ENCODE assay signal across 24 cellular contexts in the genomic region with DNA sequence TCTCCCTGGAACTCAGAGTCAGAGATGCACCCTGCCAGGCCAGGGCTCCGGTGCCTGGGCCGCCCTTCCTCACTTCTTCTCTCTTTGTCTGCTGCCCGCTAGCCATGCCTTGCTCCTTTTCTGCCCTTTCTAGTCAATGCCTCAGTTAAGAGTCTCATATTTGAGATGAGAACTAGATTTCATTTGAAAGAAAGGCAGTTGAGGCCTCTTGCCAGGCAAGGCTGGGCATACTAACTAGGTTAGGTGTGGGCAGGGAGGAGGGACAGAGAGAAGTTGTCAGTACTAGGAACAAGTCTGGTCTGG.
DNase-seq lines count a peak whose midpoint lies in the region; ATAC-seq and TF ChIP-seq lines count a peak whose summit lies in the region.
"Had no signal": no experiment of that assay in that cellular context is flagged by ENCODE, and none has a peak within 500 bp of the region (broad histone marks: within the 10 kb centered on the region; RNA-seq: fewer than 3 reads in every experiment).

No MANE protein-coding gene starts in this region.

- H3K36me3 ChIP-seq in SK-N-SH (replicated peaks in 1 of 2; ENCODE audit: control insufficient read depth in 1 of 2, insufficient read depth in 2 of 2, low read length in 1 of 2) (no peaks in the 10 kb centered on the region), hepatocyte (replicated peaks; ENCODE audit: insufficient read depth, low read depth) (no peaks in the 10 kb centered on the region), psoas muscle (ENCODE audit: insufficient read depth in 1 of 2, low read depth in 1 of 2) (no peaks in the 10 kb centered on the region), transverse colon (no peaks in the 10 kb centered on the region), suprapubic skin (no peaks in the 10 kb centered on the region)
- H3K36me3 ChIP-seq in naive thymus-derived CD4-positive, alpha-beta T cell (ENCODE audit: control insufficient read depth in 2 of 3, insufficient read depth in 3 of 3, low read length in 3 of 3): no peaks in the 10 kb centered on the region
- H3K36me3 ChIP-seq: heart right ventricle, spleen had no signal

- peaks cover 10 to 30% of the 10 kb centered on the region in 2 experiments for H3K4me1 ChIP-seq in SK-N-SH (ENCODE audit: control insufficient read depth in 1 of 2, insufficient read depth in 2 of 2, low read depth in 1 of 2, low read length in 1 of 2)
- peaks cover 32% of the 10 kb centered on the region for H3K4me1 ChIP-seq in hepatocyte (ENCODE audit: insufficient read depth)
- peaks cover 41% of the 10 kb centered on the region for H3K4me1 ChIP-seq in psoas muscle
- H3K4me1 ChIP-seq in transverse colon: peaks cover 4 to 32% (median 19%) of the 10 kb centered on the region in 4 donors
- peaks cover 23% of the 10 kb centered on the region for H3K4me1 ChIP-seq in suprapubic skin
- peaks cover 12 to 14% of the 10 kb centered on the region in 2 donors for H3K4me1 ChIP-seq in naive thymus-derived CD4-positive, alpha-beta T cell (ENCODE audit: control insufficient read depth in 2 of 2, insufficient read depth in 2 of 2, low read length in 2 of 2)
- H3K4me1 ChIP-seq: testis had no signal

- no peaks in the 10 kb centered on the region for H4K20me1 ChIP-seq in SK-N-SH (ENCODE audit: insufficient read depth)
- no peaks in the 10 kb centered on the region for H4K20me1 ChIP-seq in hepatocyte (ENCODE audit: insufficient read depth, poor library complexity, severe bottlenecking)

- H3K9me3 ChIP-seq in SK-N-SH: no peaks in the 10 kb centered on the region
- H3K9me3 ChIP-seq in hepatocyte (ENCODE audit: low read depth): no peaks in the 10 kb centered on the region
- H3K9me3 ChIP-seq in psoas muscle: no peaks in the 10 kb centered on the region
- no peaks in the 10 kb centered on the region for H3K9me3 ChIP-seq in transverse colon
- no peaks in the 10 kb centered on the region for H3K9me3 ChIP-seq in suprapubic skin
- H3K9me3 ChIP-seq in naive thymus-derived CD4-positive, alpha-beta T cell (ENCODE audit: control insufficient read depth in 2 of 3, low read length in 3 of 3): no peaks in the 10 kb centered on the region
- H3K9me3 ChIP-seq: heart right ventricle, spleen, testis had no signal

- no peaks in the 10 kb centered on the region for H3K27me3 Mint-ChIP-seq in naive thymus-derived CD4-positive, alpha-beta T cell
- H3K27me3 Mint-ChIP-seq: activated T-cell treated with anti-CD3 and anti-CD28 coated beads, Interleukin-2, amount 50 U/mL, for 24 hours; CD4-positive, alpha-beta T cell; naive thymus-derived CD8-positive, alpha-beta T cell had no signal

- H3K79me2 ChIP-seq in SK-N-SH (ENCODE audit: insufficient read depth): no peaks in the 10 kb centered on the region
- H3K79me2 ChIP-seq in hepatocyte: no peaks in the 10 kb centered on the region

- TF ChIP-seq CTCF in SK-N-SH (IDR thresholded peaks at IDR 0.05) (no peak), hepatocyte (IDR thresholded peaks at IDR 0.05; ENCODE audit: poor library complexity) (no peak), psoas muscle (IDR thresholded peaks at IDR 0.05) (no peak), transverse colon (IDR thresholded peaks at IDR 0.05) (no peak), suprapubic skin (IDR thresholded peaks at IDR 0.05) (no peak)

- H3K4me2 ChIP-seq in SK-N-SH (no peak overlapping the region), hepatocyte (no peak overlapping the region)

- peaks cover 0 to 5% (median 0%) of the 10 kb centered on the region in 5 donors for H3K36me3 Mint-ChIP-seq in naive thymus-derived CD4-positive, alpha-beta T cell
- H3K36me3 Mint-ChIP-seq: naive thymus-derived CD8-positive, alpha-beta T cell had no signal

- no peak for ATAC-seq in SK-N-SH treated with all-trans-retinoic acid at 6 μM for 48 hours
- ATAC-seq in psoas muscle: no peak
- ATAC-seq in naive thymus-derived CD4-positive, alpha-beta T cell: no peak
- ATAC-seq: naive thymus-derived CD8-positive, alpha-beta T cell had no signal

- DNase-seq in SK-N-SH (no peak), hepatocyte (ENCODE audit: low spot score) (no peak), psoas muscle (no peak), transverse colon (no peak), suprapubic skin (ENCODE audit: low spot score in 2 of 2) (no peak), NCI-H748 treated with DMSO at 0.1 percent for 48 hours (lab: John Stamatoyannopoulos, UW) (no peak)
- no peak for DNase-seq in naive thymus-derived CD4-positive, alpha-beta T cell
- DNase-seq: activated CD4-positive, alpha-beta T cell treated with anti-CD3 and anti-CD28 coated beads for 48 hours; activated T-cell treated with anti-CD3 and anti-CD28 coated beads, Interleukin-2, amount 50 U/mL, for 24 hours; CD4-positive, alpha-beta T cell; heart right ventricle; Karpas-422; mesendoderm; naive thymus-derived CD8-positive, alpha-beta T cell; NCI-H146; occipital lobe; spleen; T-helper 2 cell; testis had no signal

- no peaks in the 10 kb centered on the region for H3K9me3 Mint-ChIP-seq in naive thymus-derived CD4-positive, alpha-beta T cell
- H3K9me3 Mint-ChIP-seq: activated T-cell treated with anti-CD3 and anti-CD28 coated beads, Interleukin-2, amount 50 U/mL, for 24 hours; brain; CD4-positive, alpha-beta T cell; naive thymus-derived CD8-positive, alpha-beta T cell had no signal

- peak overlapping the region; percentile 23 for H3K9ac ChIP-seq in SK-N-SH

- no peak overlapping the region for H3K4me3 Mint-ChIP-seq in naive thymus-derived CD4-positive, alpha-beta T cell
- H3K4me3 Mint-ChIP-seq: activated T-cell treated with anti-CD3 and anti-CD28 coated beads, Interleukin-2, amount 50 U/mL, for 24 hours; brain; CD4-positive, alpha-beta T cell; naive thymus-derived CD8-positive, alpha-beta T cell had no signal

- TF ChIP-seq RAD21 in SK-N-SH (IDR thresholded peaks at IDR 0.05; ENCODE audit: low read length): no peak

- POLR2A ChIA-PET in SK-N-SH (lab: Yijun Ruan, JAX): no interaction called here
- POLR2A ChIA-PET in naive thymus-derived CD4-positive, alpha-beta T cell (lab: Charles Lee): no interaction called here

- CTCF ChIA-PET in SK-N-SH (lab: Yijun Ruan, JAX): interaction anchor here (0.5 kb wide), 1 partner anchor 1383 kb away, joined by 4 read pairs; no protein-coding TSS in a partner anchor
- CTCF ChIA-PET in naive thymus-derived CD4-positive, alpha-beta T cell (lab: Charles Lee): no interaction called here

- TF ChIP-seq POLR2A in transverse colon (IDR thresholded peaks at IDR 0.05): no peak
- no peak for TF ChIP-seq POLR2A in suprapubic skin (IDR thresholded peaks at IDR 0.05)

- peaks cover 0 to 28% (median 27%) of the 10 kb centered on the region in 7 donors for H3K4me1 Mint-ChIP-seq in naive thymus-derived CD4-positive, alpha-beta T cell

- in situ Hi-C loops in transverse colon (cut with MboI; ENCODE audit: low pct_ligation_motif_present in 1 of 4, low pct_unique_long_range_greater_than_20kb in 1 of 4, low sequenced_read_pairs in 3 of 4): no loop called here

- H3K9me2 ChIP-seq in SK-N-SH: no peaks in the 10 kb centered on the region
- H3K9me2 ChIP-seq in hepatocyte (replicated peaks; ENCODE audit: insufficient read depth): no peaks in the 10 kb centered on the region

- WGBS in SK-N-SH (ENCODE audit: low lambda C conversion rate): 94% methylated on average over 3 of the region's 3 CpGs
- 64% methylated on average over 3 of the region's 3 CpGs for WGBS in hepatocyte (ENCODE audit: low lambda C conversion rate, missing lambda C conversion rate)
- 46 to 76% (median 58%) methylated on average over 3 of the region's 3 CpGs for WGBS in psoas muscle, 3 donors
- WGBS in transverse colon (ENCODE audit: low coverage in 1 of 2), 2 donors: 60 to 62% methylated on average over 3 of the region's 3 CpGs
- 66% methylated on average over 3 of the region's 3 CpGs for whole genome bisulfite sequencing in suprapubic skin

- no peak overlapping the region for H3K27ac Mint-ChIP-seq in naive thymus-derived CD4-positive, alpha-beta T cell
- H3K27ac Mint-ChIP-seq: activated T-cell treated with anti-CD3 and anti-CD28 coated beads, Interleukin-2, amount 50 U/mL, for 24 hours; brain; CD4-positive, alpha-beta T cell; naive thymus-derived CD8-positive, alpha-beta T cell had no signal

- TF ChIP-seq EP300 in SK-N-SH (IDR thresholded peaks at IDR 0.05; ENCODE audit: borderline replicate concordance in 1 of 2, low read depth in 1 of 2, low read length in 1 of 2) (no peak), transverse colon (IDR thresholded peaks at IDR 0.05; ENCODE audit: low read depth) (no peak), suprapubic skin (IDR thresholded peaks at IDR 0.05) (no peak)

- H2AFZ ChIP-seq in SK-N-SH (ENCODE audit: low read depth) (no peak overlapping the region), hepatocyte (no peak overlapping the region)

- H3K4me3 ChIP-seq in SK-N-SH (ENCODE audit: low read depth in 2 of 2, low read length in 1 of 2) (no peak overlapping the region), hepatocyte (no peak overlapping the region), psoas muscle (no peak overlapping the region), transverse colon (no peak overlapping the region), suprapubic skin (no peak overlapping the region)
- H3K4me3 ChIP-seq in naive thymus-derived CD4-positive, alpha-beta T cell (ENCODE audit: low read length): no peak overlapping the region
- H3K4me3 ChIP-seq: testis had no signal

- peaks cover 10% of the 10 kb centered on the region for H3F3A ChIP-seq in SK-N-SH (replicated peaks; ENCODE audit: insufficient read depth)

- H3K27me3 ChIP-seq in SK-N-SH (ENCODE audit: insufficient read depth) (no peaks in the 10 kb centered on the region), hepatocyte (no peaks in the 10 kb centered on the region), psoas muscle (ENCODE audit: insufficient read depth in 3 of 3, low read length in 2 of 3) (no peaks in the 10 kb centered on the region), transverse colon (no peaks in the 10 kb centered on the region), suprapubic skin (no peaks in the 10 kb centered on the region)
- no peaks in the 10 kb centered on the region for H3K27me3 ChIP-seq in naive thymus-derived CD4-positive, alpha-beta T cell (ENCODE audit: control insufficient read depth in 2 of 2, insufficient read depth in 2 of 2, low read length in 2 of 2)
- H3K27me3 ChIP-seq: heart right ventricle, spleen, testis had no signal

- intact Hi-C loops in psoas muscle (cut with DNase I) (no loop called here), transverse colon (cut with DNase I; ENCODE audit: low total_unique reads) (no loop called here)
- intact Hi-C loops in naive thymus-derived CD4-positive, alpha-beta T cell (cut with micrococcal nuclease): loop anchor here in 1 of 2 donors (10.0 kb wide), 1 partner anchor 510 kb away; a partner anchor contains a TSS

- H3K27ac ChIP-seq in SK-N-SH (ENCODE audit: low read depth in 2 of 2, low read length in 1 of 2): peak overlapping the region in 1 of 2 experiments; percentile 82; a peak in 2 of 4 replicates
- H3K27ac ChIP-seq in hepatocyte: peak overlapping the region; percentile 35
- H3K27ac ChIP-seq in psoas muscle: peak overlapping the region; percentile 72
- peak overlapping the region; percentile 44 to 74 (median 64) for H3K27ac ChIP-seq in transverse colon
- H3K27ac ChIP-seq in suprapubic skin: no peak overlapping the region
- no peak overlapping the region for H3K27ac ChIP-seq in naive thymus-derived CD4-positive, alpha-beta T cell (ENCODE audit: low read depth, low read length)
- H3K27ac ChIP-seq: 22Rv1, HL-60, RWPE1, testis had no signal

TF ChIP-seq in SK-N-SH, 30 proteins besides CTCF, POLR2A, EP300 and RAD21 (continues in another document):
- no peak for TF ChIP-seq TCF12 (IDR thresholded peaks at IDR 0.05)

Comparison
In these comparisons a context has a peak if more than half of its experiments do, and no peak if none do; other contexts are left out.
1. H3K27ac ChIP-seq: peak in hepatocyte (single experiment), psoas muscle (single experiment) and transverse colon (4 of 4); none in suprapubic skin (single experiment) and naive thymus-derived CD4-positive, alpha-beta T cell (single experiment).